In the genomic region with DNA sequence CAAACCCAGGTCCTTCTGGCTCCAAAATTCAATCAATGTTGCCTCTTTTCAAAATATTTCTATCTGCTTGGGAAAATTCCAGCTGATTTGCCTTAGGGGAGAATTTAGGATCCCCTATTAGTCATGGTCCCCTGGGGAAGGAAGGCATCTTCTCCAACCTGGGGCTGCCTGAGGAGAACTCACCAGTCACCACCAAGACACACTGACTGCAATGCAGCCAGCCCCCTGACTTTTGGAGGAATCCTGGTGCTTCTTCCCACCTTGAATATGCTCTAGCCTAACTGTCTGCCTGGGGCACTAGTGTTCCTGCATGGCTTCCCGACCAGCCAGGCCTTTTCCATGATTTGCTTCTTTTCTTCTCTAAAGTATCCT, we compare ENCODE assay signal across 23 cellular contexts.
A peak's percentile ranks its signal among the peaks of the same experiment; 100 is the strongest.
DNase-seq lines count a peak whose midpoint lies in the region; ATAC-seq and TF ChIP-seq lines count a peak whose summit lies in the region.
"Had no signal": no experiment of that assay in that cellular context is flagged by ENCODE, and none has a peak within 500 bp of the region (broad histone marks: within the 10 kb centered on the region; RNA-seq: fewer than 3 reads in every experiment).

No MANE protein-coding gene starts in this region.

- BruUV-seq in PC-3 (replicated peaks; lab: Mats Ljungman, UMichigan) = no TSS peak

- no peak overlapping the region for H2BK5ac ChIP-seq in trophoblast cell (ENCODE audit: low read depth, low read length, poor library complexity)

- peak overlapping the region; percentile 44 for H2BK12ac ChIP-seq in trophoblast cell (ENCODE audit: low read length)

- H2AK5ac ChIP-seq in trophoblast cell (ENCODE audit: low read length) = no peak overlapping the region

- no peak overlapping the region for H3K4ac ChIP-seq in trophoblast cell (ENCODE audit: low read depth, low read length)

- TF ChIP-seq CTCF in PC-3 (conservative IDR thresholded peaks at IDR 0.05; ENCODE audit: low read depth, low read length) = no peak

- ATAC-seq in PC-3 = no peak
- ATAC-seq in GM18907 (IDR thresholded peaks at IDR 0.05; ENCODE audit: unreplicated experiment) = no peak
- no peak for ATAC-seq in HG02981 (IDR thresholded peaks at IDR 0.05; ENCODE audit: unreplicated experiment)
- ATAC-seq: HepG2, lower lobe of right lung, mucosa of descending colon, right cardiac atrium, SK-N-SH treated with all-trans-retinoic acid at 6 μM for 48 hours had no signal

- CTCF ChIA-PET in activated naive CD4-positive, alpha-beta T cell treated with anti-CD3 and anti-CD28 coated beads, Interleukin-2, amount 10 ng/mL, durations not matched to agents 7 days and 5 days (lab: Charles Lee) = interaction anchor here (3.8 kb wide), 1 partner anchor 10 kb away, joined by 16 read pairs; no protein-coding TSS in a partner anchor
- CTCF ChIA-PET in PC-3 (lab: Charles Lee) = no interaction called here

- peaks cover 10% of the 10 kb centered on the region for H3K4me1 ChIP-seq in PC-3 (ENCODE audit: insufficient read depth, low read length)
- peaks cover under 1 to 4% of the 10 kb centered on the region in 2 experiments for H3K4me1 ChIP-seq in trophoblast cell (ENCODE audit: control insufficient read depth in 1 of 2, insufficient read depth in 2 of 2, low read length in 2 of 2)
- H3K4me1 ChIP-seq: BLaER1, lower lobe of right lung, parathyroid adenoma, tibial nerve had no signal

- no peaks in the 10 kb centered on the region for H4K20me1 ChIP-seq in PC-3 (ENCODE audit: low read length)
- H4K20me1 ChIP-seq: BLaER1 had no signal

- no CpG with 5 or more reads among the region's 1 CpG for WGBS in trophoblast cell (ENCODE audit: extremely low coverage, insufficient coverage, insufficient read length)

- H3K27ac ChIP-seq in PC-3 (ENCODE audit: low read length) = peak overlapping the region; percentile 69
- no peak overlapping the region for H3K27ac ChIP-seq in trophoblast cell (ENCODE audit: low read depth, low read length)
- H3K27ac ChIP-seq: BLaER1, coronary artery, lower lobe of right lung, parathyroid adenoma, tibial nerve had no signal

- H3K9me3 ChIP-seq in PC-3 (ENCODE audit: low read length) = no peaks in the 10 kb centered on the region
- H3K9me3 ChIP-seq in trophoblast cell (ENCODE audit: insufficient read depth, low read depth, low read length) = no peaks in the 10 kb centered on the region
- H3K9me3 ChIP-seq: BLaER1, lower lobe of right lung, mucosa of descending colon, tibial nerve had no signal

- no peak overlapping the region for H3K18ac ChIP-seq in trophoblast cell (ENCODE audit: low read length)

- POLR2A ChIA-PET in PC-3 (lab: Charles Lee; ENCODE audit: unreplicated experiment) = no interaction called here

- 0 out of 2 replicates have a peak overlapping the region, but pooled peaks have one; percentile 31 for H3K4me2 ChIP-seq in PC-3 (ENCODE audit: low read length)
- no peak overlapping the region for H3K4me2 ChIP-seq in trophoblast cell (ENCODE audit: low read length)
- H3K4me2 ChIP-seq: BLaER1 had no signal

- peaks cover 48% of the 10 kb centered on the region for H3K4me1 Mint-ChIP-seq in activated naive CD4-positive, alpha-beta T cell treated with anti-CD3 and anti-CD28 coated beads, Interleukin-2, amount 10 ng/mL, durations not matched to agents 7 days and 5 days
- H3K4me1 Mint-ChIP-seq in activated naive CD8-positive, alpha-beta T cell (ENCODE audit: low read depth) = peaks cover 32% of the 10 kb centered on the region

- intact Hi-C loops in PC-3 (cut with micrococcal nuclease) = no loop called here

- H3K27me3 ChIP-seq in PC-3 (ENCODE audit: low read length) = no peaks in the 10 kb centered on the region
- no peaks in the 10 kb centered on the region for H3K27me3 ChIP-seq in trophoblast cell (ENCODE audit: insufficient read depth, low read length)
- H3K27me3 ChIP-seq: BLaER1, tibial nerve had no signal

- H3K9ac ChIP-seq in PC-3 (ENCODE audit: low read length) (no peak overlapping the region), trophoblast cell (ENCODE audit: low read length) (no peak overlapping the region)
- H3K9ac ChIP-seq: BLaER1, parathyroid adenoma had no signal

- H3K79me2 ChIP-seq in PC-3 (ENCODE audit: low read length) = no peaks in the 10 kb centered on the region
- H3K79me2 ChIP-seq in trophoblast cell (ENCODE audit: control insufficient read depth, insufficient read depth, low read length, poor library complexity) = no peaks in the 10 kb centered on the region
- H3K79me2 ChIP-seq: parathyroid adenoma had no signal

- no peak overlapping the region for H2BK120ac ChIP-seq in trophoblast cell (ENCODE audit: insufficient read depth, low read length, poor library complexity)

- H3K27ac Mint-ChIP-seq in activated naive CD4-positive, alpha-beta T cell treated with anti-CD3 and anti-CD28 coated beads, Interleukin-2, amount 10 ng/mL, durations not matched to agents 7 days and 5 days = peak overlapping the region; percentile 92
- peak overlapping the region; percentile 77 for H3K27ac Mint-ChIP-seq in activated naive CD8-positive, alpha-beta T cell
- H3K27ac Mint-ChIP-seq: activated T-helper 2 cell treated with anti-CD3 and anti-CD28 coated beads, Interferon-gamma antibody, Interleukin-2, Interleukin-4, amounts not matched to agents 10 μg/mL and 5 μg/mL and 100 μg/mL, durations not matched to agents 14 hours and 24 hours and 36 hours had no signal

- peaks cover 37% of the 10 kb centered on the region for H3K36me3 Mint-ChIP-seq in activated naive CD4-positive, alpha-beta T cell treated with anti-CD3 and anti-CD28 coated beads, Interleukin-2, amount 10 ng/mL, durations not matched to agents 7 days and 5 days
- H3K36me3 Mint-ChIP-seq in activated naive CD8-positive, alpha-beta T cell = peaks cover 12% of the 10 kb centered on the region

- H3K9me3 Mint-ChIP-seq in activated naive CD4-positive, alpha-beta T cell treated with anti-CD3 and anti-CD28 coated beads, Interleukin-2, amount 10 ng/mL, durations not matched to agents 7 days and 5 days = peaks cover 7% of the 10 kb centered on the region
- H3K9me3 Mint-ChIP-seq in activated naive CD8-positive, alpha-beta T cell (ENCODE audit: low read depth) = no peaks in the 10 kb centered on the region

- peak overlapping the region; percentile 48; the same call in 1 of the 2 replicates for H2AFZ ChIP-seq in PC-3 (ENCODE audit: low read length)
- no peak overlapping the region for H2AFZ ChIP-seq in trophoblast cell (ENCODE audit: insufficient read depth, low read length, poor library complexity)
- H2AFZ ChIP-seq: parathyroid adenoma had no signal

- H4K12ac ChIP-seq in trophoblast cell (ENCODE audit: low read depth, low read length) = no peak overlapping the region

- peaks cover 5% of the 10 kb centered on the region for H3K27me3 Mint-ChIP-seq in activated naive CD4-positive, alpha-beta T cell treated with anti-CD3 and anti-CD28 coated beads, Interleukin-2, amount 10 ng/mL, durations not matched to agents 7 days and 5 days
- no peaks in the 10 kb centered on the region for H3K27me3 Mint-ChIP-seq in activated naive CD8-positive, alpha-beta T cell

- no peak overlapping the region for H4K8ac ChIP-seq in trophoblast cell (ENCODE audit: low read depth, low read length)

- no peak overlapping the region for H3K4me3 Mint-ChIP-seq in activated naive CD4-positive, alpha-beta T cell treated with anti-CD3 and anti-CD28 coated beads, Interleukin-2, amount 10 ng/mL, durations not matched to agents 7 days and 5 days
- no peak overlapping the region for H3K4me3 Mint-ChIP-seq in activated naive CD8-positive, alpha-beta T cell

- H3K79me1 ChIP-seq in trophoblast cell (ENCODE audit: low read length) = peaks cover 4% of the 10 kb centered on the region

- H3K4me3 ChIP-seq in PC-3 (ENCODE audit: low read length) (no peak overlapping the region), trophoblast cell (ENCODE audit: low read depth, low read length) (no peak overlapping the region)
- H3K4me3 ChIP-seq: BLaER1, coronary artery, lower lobe of right lung, mucosa of descending colon, tibial nerve had no signal

- no peak for DNase-seq in activated naive CD4-positive, alpha-beta T cell treated with anti-CD3 and anti-CD28 coated beads, Interleukin-2, amount 10 ng/mL, durations not matched to agents 7 days and 5 days
- DNase-seq in activated naive CD4-positive, alpha-beta T cell treated with anti-CD3 and anti-CD28 coated beads, Interleukin-2, amount 50 U/mL, for 16 hours = no peak
- no peak for DNase-seq in PC-3
- DNase-seq in trophoblast cell = no peak
- DNase-seq in NCI-H524 treated with DMSO at 0.1 percent for 48 hours (lab: John Stamatoyannopoulos, UW) = no peak
- DNase-seq: activated CD4-positive, CD25-positive, alpha-beta regulatory T cell; lower lobe of right lung; mucosa of descending colon; NCI-H1092 treated with DMSO at 0.1 percent for 48 hours; NCI-H1930; NCI-H2227 treated with DMSO at 0.1 percent for 48 hours; NCI-H774; right cardiac atrium had no signal

- H3K36me3 ChIP-seq in PC-3 (ENCODE audit: low read depth, low read length) (no peaks in the 10 kb centered on the region), trophoblast cell (ENCODE audit: control insufficient read depth in 1 of 2, insufficient read depth in 2 of 2, low read length in 2 of 2) (peaks cover 0 to 1% of the 10 kb centered on the region in 2 experiments)
- H3K36me3 ChIP-seq: BLaER1, lower lobe of right lung, tibial nerve had no signal

- no peak overlapping the region for H3K23ac ChIP-seq in trophoblast cell (ENCODE audit: low read length)

- H3K14ac ChIP-seq in trophoblast cell (ENCODE audit: low read length) = no peak overlapping the region

- no peaks in the 10 kb centered on the region for H3F3A ChIP-seq in PC-3 (ENCODE audit: low read length, unreplicated experiment)

- no peaks in the 10 kb centered on the region for H3K9me2 ChIP-seq in PC-3 (replicated peaks; ENCODE audit: low read length)

- H4K91ac ChIP-seq in trophoblast cell (ENCODE audit: low read depth, low read length) = no peak overlapping the region
